ENCODE assay signal across 13 cellular contexts in genomic region chr22:44202261-44202789, GRCh38. TPM values are rescaled to one million over a fixed set of nuclear protein-coding genes. Genes with fewer than 3 reads are reported as not detected.
DNase-seq lines count a peak whose midpoint lies in the region; ATAC-seq and TF ChIP-seq lines count a peak whose summit lies in the region.
"Had no signal": no experiment of that assay in that cellular context is flagged by ENCODE, and none has a peak within 500 bp of the region (broad histone marks: within the 10 kb centered on the region; RNA-seq: fewer than 3 reads in every experiment).

No MANE protein-coding gene starts in this region.

- no peak overlapping the region for H3K4me3 ChIP-seq in foreskin fibroblast (ENCODE audit: low read depth in 1 of 2, low read length in 2 of 2)
- no peak overlapping the region for H3K4me3 ChIP-seq in coronary artery
- H3K4me3 ChIP-seq: right lobe of liver, transverse colon had no signal

- peaks cover 21% of the 10 kb centered on the region for H3K27me3 ChIP-seq in foreskin keratinocyte
- H3K27me3 ChIP-seq: right lobe of liver, transverse colon had no signal

- H3K4me1 Mint-ChIP-seq in stimulated activated effector memory CD8-positive, alpha-beta T cell treated with anti-CD3 and anti-CD28 coated beads, Interleukin-12 subunit alpha, Interleukin-12 subunit beta, amount 100 ng/mL, for 72 hours = peaks cover 26% of the 10 kb centered on the region

- H3K9me3 Mint-ChIP-seq in stimulated activated effector memory CD8-positive, alpha-beta T cell treated with anti-CD3 and anti-CD28 coated beads, Interleukin-12 subunit alpha, Interleukin-12 subunit beta, amount 100 ng/mL, for 72 hours = no peaks in the 10 kb centered on the region
- H3K9me3 Mint-ChIP-seq: activated naive CD4-positive, alpha-beta T cell treated with anti-CD3 and anti-CD28 coated beads, Interleukin-2, amount 50 U/mL, for 72 hours had no signal

- H3K4me1 ChIP-seq in foreskin keratinocyte = no peaks in the 10 kb centered on the region
- H3K4me1 ChIP-seq: right lobe of liver, transverse colon had no signal

- no peak for ATAC-seq in activated CD4-positive, CD25-positive, alpha-beta regulatory T cell treated with anti-CD3 and anti-CD28 coated beads, Interleukin-2, amount 50 U/mL, for 24 hours
- ATAC-seq in stimulated activated effector memory CD8-positive, alpha-beta T cell treated with anti-CD3 and anti-CD28 coated beads, Interleukin-12 subunit alpha, Interleukin-12 subunit beta, amount 100 ng/mL, for 72 hours = no peak
- ATAC-seq in foreskin keratinocyte = no peak
- ATAC-seq: activated CD8-positive, alpha-beta T cell treated with anti-CD3 and anti-CD28 coated beads, Interleukin-2, amount 10 ng/mL, durations not matched to agents 7 days and 5 days; activated naive CD4-positive, alpha-beta T cell treated with anti-CD3 and anti-CD28 coated beads, Interleukin-2, amount 50 U/mL, for 72 hours; right lobe of liver had no signal

- no peak overlapping the region for H3K4me3 Mint-ChIP-seq in stimulated activated effector memory CD8-positive, alpha-beta T cell treated with anti-CD3 and anti-CD28 coated beads, Interleukin-12 subunit alpha, Interleukin-12 subunit beta, amount 100 ng/mL, for 72 hours
- H3K4me3 Mint-ChIP-seq: activated CD8-positive, alpha-beta T cell treated with anti-CD3 and anti-CD28 coated beads, Interleukin-2, amount 10 ng/mL, durations not matched to agents 7 days and 5 days had no signal

- peak; percentile 17 for DNase-seq in activated CD4-positive, CD25-positive, alpha-beta regulatory T cell treated with anti-CD3 and anti-CD28 coated beads, Interleukin-2, amount 50 U/mL, for 72 hours
- DNase-seq in T1000 (lab: John Stamatoyannopoulos, UW) (peak; percentile 30), foreskin fibroblast (peak; percentile 31 to 59), HuH-7.5 (ENCODE audit: low spot score) (no peak), foreskin keratinocyte (no peak), coronary artery (ENCODE audit: low spot score) (no peak)
- no peak for DNase-seq in stimulated activated effector memory CD8-positive, alpha-beta T cell treated with anti-CD3 and anti-CD28 coated beads, Interleukin-12 subunit alpha, Interleukin-12 subunit beta, amount 100 ng/mL, for 72 hours (ENCODE audit: low spot score in 2 of 2)
- DNase-seq: activated CD8-positive, alpha-beta T cell treated with anti-CD3 and anti-CD28 coated beads, Interleukin-2, amount 10 ng/mL, durations not matched to agents 7 days and 5 days; right lobe of liver; transverse colon had no signal

- H3K27ac Mint-ChIP-seq in stimulated activated effector memory CD8-positive, alpha-beta T cell treated with anti-CD3 and anti-CD28 coated beads, Interleukin-12 subunit alpha, Interleukin-12 subunit beta, amount 100 ng/mL, for 72 hours = peak overlapping the region; percentile 26
- H3K27ac Mint-ChIP-seq: activated CD8-positive, alpha-beta T cell treated with anti-CD3 and anti-CD28 coated beads, Interleukin-2, amount 10 ng/mL, durations not matched to agents 7 days and 5 days had no signal

- H3K36me3 Mint-ChIP-seq in stimulated activated effector memory CD8-positive, alpha-beta T cell treated with anti-CD3 and anti-CD28 coated beads, Interleukin-12 subunit alpha, Interleukin-12 subunit beta, amount 100 ng/mL, for 72 hours = peaks cover 27% of the 10 kb centered on the region
- H3K36me3 Mint-ChIP-seq: activated naive CD4-positive, alpha-beta T cell treated with anti-CD3 and anti-CD28 coated beads, Interleukin-2, amount 50 U/mL, for 72 hours had no signal

- H3K27ac ChIP-seq in foreskin keratinocyte (no peak overlapping the region), coronary artery (no peak overlapping the region)
- H3K27ac ChIP-seq: HL-60, right lobe of liver, transverse colon had no signal

- TF ChIP-seq CTCF in foreskin fibroblast (IDR thresholded peaks at IDR 0.05; ENCODE audit: low read depth, low read length) = no peak
- no peak for TF ChIP-seq CTCF in foreskin keratinocyte (conservative IDR thresholded peaks at IDR 0.05)
- no peak for TF ChIP-seq CTCF in coronary artery (IDR thresholded peaks at IDR 0.05)

RNA-seq across cellular contexts. Expression of gene PARVG, which starts 21.6 kb away (rescaled TPM):
- not detected in 2 replicates for total RNA-seq in foreskin keratinocyte
- not detected in 2 replicates for polyA plus RNA-seq in foreskin keratinocyte

Comparison
In these comparisons a context has a peak if more than half of its experiments do, and no peak if none do; other contexts are left out.
1. DNase-seq: peak in activated CD4-positive, CD25-positive, alpha-beta regulatory T cell treated with anti-CD3 and anti-CD28 coated beads, Interleukin-2, amount 50 U/mL, for 72 hours (single experiment), T1000 (single experiment) and foreskin fibroblast (2 of 2); none in stimulated activated effector memory CD8-positive, alpha-beta T cell treated with anti-CD3 and anti-CD28 coated beads, Interleukin-12 subunit alpha, Interleukin-12 subunit beta, amount 100 ng/mL, for 72 hours (0 of 2), HuH-7.5 (single experiment), foreskin keratinocyte (0 of 2) and coronary artery (single experiment).